ENCODE assay signal across 24 cellular contexts in the genomic region with DNA sequence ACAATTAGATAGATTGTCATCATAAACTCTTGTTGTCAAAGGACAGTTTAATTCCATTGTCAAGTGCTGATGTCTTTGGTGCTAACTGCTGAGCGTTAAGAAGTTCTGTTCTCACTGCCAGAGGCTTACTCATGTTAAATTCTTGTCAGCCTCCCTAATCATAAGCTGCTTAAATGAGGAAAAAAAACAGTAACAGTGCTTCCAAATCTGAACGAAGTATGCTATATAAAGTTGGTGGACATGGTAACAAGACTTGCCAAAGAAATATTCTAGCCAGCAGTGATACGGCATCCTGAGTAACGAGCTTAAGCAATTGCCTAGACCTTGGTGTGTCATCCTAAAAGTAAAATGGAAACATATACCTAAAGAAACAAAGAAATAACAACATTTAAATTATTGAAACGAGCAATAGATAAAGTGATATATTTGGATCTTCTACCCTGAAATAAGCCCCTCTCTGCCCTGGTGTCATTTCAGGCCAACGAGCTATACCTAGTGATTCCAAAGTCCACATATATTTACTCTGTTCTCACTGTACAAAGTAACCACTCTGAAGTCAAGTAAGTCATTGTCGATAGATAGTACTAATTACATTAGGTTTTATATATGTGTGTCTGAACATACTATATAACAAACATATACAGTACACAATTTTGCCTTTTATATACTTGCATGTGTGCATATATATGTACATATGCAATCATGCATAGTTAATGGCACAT.
DNase-seq lines count a peak whose midpoint lies in the region; ATAC-seq, FAIRE-seq and TF ChIP-seq lines count a peak whose summit lies in the region.
"Had no signal": no experiment of that assay in that cellular context is flagged by ENCODE, and none has a peak within 500 bp of the region (broad histone marks: within the 10 kb centered on the region; RNA-seq: fewer than 3 reads in every experiment).

No MANE protein-coding gene starts in this region.

- no peaks in the 10 kb centered on the region for H3K27me3 ChIP-seq in HepG2 (ENCODE audit: control insufficient read depth in 1 of 2, insufficient read depth in 2 of 2, low read length in 2 of 2)
- no peaks in the 10 kb centered on the region for H3K27me3 ChIP-seq in right lobe of liver
- H3K27me3 ChIP-seq: BE2C; BLaER1 treated with 17β-estradiol and CSF1 and Interleukin-3, amounts not matched to agents 10 nM and 100 nM had no signal

- TF ChIP-seq POLR2A in HepG2 (IDR thresholded peaks at IDR 0.05; ENCODE audit: insufficient read depth in 1 of 2, low read depth in 2 of 2, low read length in 2 of 2) (no peak), right lobe of liver (IDR thresholded peaks at IDR 0.05) (no peak)

- TF ChIP-seq RAD21 in HepG2 (CRISPR knock-in tag; IDR thresholded peaks at IDR 0.05) = no peak

- DNase-seq in HepG2 (ENCODE audit: low spot score) (no peak), right lobe of liver (no peak), fibroblast of the aortic adventitia (ENCODE audit: low read depth) (peak; percentile 88), retinal pigment epithelial cell (ENCODE audit: low read depth) (peak; percentile 96)
- no peak for DNase-seq in stimulated activated CD4-positive, alpha-beta T cell treated with anti-CD3 and anti-CD28 coated beads, Interleukin-4, amount 100 ng/mL, for 4 hours
- DNase-seq: 8988T; ACHN; AML-193; BE2C; CD4-positive, alpha-beta T cell; CD8-positive, alpha-beta memory T cell; DMS79; EL; GDM1; GM23248; H7; HCEC 1CT had no signal

- CTCF ChIA-PET in HepG2 (lab: Yijun Ruan, JAX; ENCODE audit: low intra/inter-chr PET ratio, low total read pairs) = no interaction called here

- ATAC-seq in HepG2 (peak; percentile 56; the same call in 2 of the 3 replicates), right lobe of liver (no peak), HG02759 (IDR thresholded peaks at IDR 0.05; ENCODE audit: unreplicated experiment) (no peak), HG02981 (IDR thresholded peaks at IDR 0.05; ENCODE audit: unreplicated experiment) (no peak)
- ATAC-seq: A549, GM12878 had no signal

- H3K9ac ChIP-seq in HepG2 (ENCODE audit: insufficient read depth, low read depth, low read length) = no peak overlapping the region
- H3K9ac ChIP-seq: BLaER1 treated with 17β-estradiol and CSF1 and Interleukin-3, amounts not matched to agents 10 nM and 100 nM; GM23248 had no signal

- H3K4me3 ChIP-seq in HepG2 (replicated peaks in 1 of 3; ENCODE audit: insufficient read depth in 1 of 3, low read depth in 2 of 3, low read length in 3 of 3) = no peak overlapping the region
- H3K4me3 ChIP-seq in right lobe of liver = no peak overlapping the region
- H3K4me3 ChIP-seq in fibroblast of the aortic adventitia (ENCODE audit: low read depth, low read length) = no peak overlapping the region
- no peak overlapping the region for H3K4me3 ChIP-seq in retinal pigment epithelial cell (ENCODE audit: low read length)
- H3K4me3 ChIP-seq: A549; BLaER1 treated with 17β-estradiol and CSF1 and Interleukin-3, amounts not matched to agents 10 nM and 100 nM; GM12878; GM23248 had no signal

- POLR2A ChIA-PET in HepG2 (lab: Yijun Ruan, JAX) = no interaction called here

- 19% methylated on average over 7 of the region's 7 CpGs for WGBS in HepG2 (ENCODE audit: low lambda C conversion rate)
- 44% methylated on average over 7 of the region's 7 CpGs for WGBS in right lobe of liver (ENCODE audit: insufficient coverage, low coverage, low lambda C conversion rate, missing lambda C conversion rate)

- H2AFZ ChIP-seq in HepG2 (ENCODE audit: low read length) = no peak overlapping the region
- H2AFZ ChIP-seq: GM23248 had no signal

- FAIRE-seq in HepG2 (lab: Jason Lieb, UNC) = no peak
- FAIRE-seq: A549, GM12878, GM19239, H1 had no signal

- H3K9me3 ChIP-seq in HepG2 (ENCODE audit: low read length) (peaks cover 29% of the 10 kb centered on the region), right lobe of liver (no peaks in the 10 kb centered on the region)
- H3K9me3 ChIP-seq: A549; BE2C; BLaER1 treated with 17β-estradiol and CSF1 and Interleukin-3, amounts not matched to agents 10 nM and 100 nM had no signal

- in situ Hi-C loops in HepG2 (cut with HindIII; ENCODE audit: extremely low pct_ligation_motif_present, low pct_unique_long_range_greater_than_20kb) = loop anchor here (5.0 kb wide), 1 partner anchor 864 kb away; no protein-coding TSS in a partner anchor

- no peaks in the 10 kb centered on the region for H3K36me3 ChIP-seq in HepG2 (replicated peaks in 1 of 2; ENCODE audit: control insufficient read depth in 1 of 2, insufficient read depth in 2 of 2, low read length in 2 of 2)
- no peaks in the 10 kb centered on the region for H3K36me3 ChIP-seq in right lobe of liver
- H3K36me3 ChIP-seq: BE2C; BLaER1 treated with 17β-estradiol and CSF1 and Interleukin-3, amounts not matched to agents 10 nM and 100 nM had no signal

- intact Hi-C loops in HepG2 (cut with micrococcal nuclease; ENCODE audit: unreplicated experiment) (no loop called here), right lobe of liver (cut with DNase I) (no loop called here)

- H3K27ac ChIP-seq in HepG2 (ENCODE audit: extremely low read length, insufficient read depth, low read length) (no peak overlapping the region), right lobe of liver (no peak overlapping the region)
- H3K27ac ChIP-seq: A549; BLaER1 treated with 17β-estradiol and CSF1 and Interleukin-3, amounts not matched to agents 10 nM and 100 nM; GM23248 had no signal

- no peaks in the 10 kb centered on the region for H4K20me1 ChIP-seq in HepG2 (ENCODE audit: insufficient read depth, low read length)
- H4K20me1 ChIP-seq: BLaER1 treated with 17β-estradiol and CSF1 and Interleukin-3, amounts not matched to agents 10 nM and 100 nM had no signal

- H3K4me2 ChIP-seq in HepG2 (ENCODE audit: low read depth, low read length) = no peak overlapping the region
- H3K4me2 ChIP-seq: A549; BLaER1 treated with 17β-estradiol and CSF1 and Interleukin-3, amounts not matched to agents 10 nM and 100 nM had no signal

- peaks cover 10% of the 10 kb centered on the region for H3K4me1 ChIP-seq in HepG2 (ENCODE audit: insufficient read depth, low read length)
- H3K4me1 ChIP-seq in right lobe of liver = no peaks in the 10 kb centered on the region
- H3K4me1 ChIP-seq: A549; BE2C; BLaER1 treated with 17β-estradiol and CSF1 and Interleukin-3, amounts not matched to agents 10 nM and 100 nM had no signal

- TF ChIP-seq CTCF in HepG2 (CRISPR knock-in tag; IDR thresholded peaks at IDR 0.05) = no peak
- no peak for TF ChIP-seq CTCF in right lobe of liver (IDR thresholded peaks at IDR 0.05)
- no peak for TF ChIP-seq CTCF in fibroblast of the aortic adventitia (IDR thresholded peaks at IDR 0.05; ENCODE audit: insufficient read depth, low read length)
- TF ChIP-seq CTCF in retinal pigment epithelial cell (conservative IDR thresholded peaks at IDR 0.05; ENCODE audit: low read depth, low read length) = no peak

- no peaks in the 10 kb centered on the region for H3K79me2 ChIP-seq in HepG2 (ENCODE audit: insufficient read depth, low read length)

- no TSS peak for BruUV-seq in HepG2 (replicated peaks; lab: Mats Ljungman, UMichigan)

- TF ChIP-seq EP300 in HepG2 (IDR thresholded peaks at IDR 0.05; ENCODE audit: low read depth in 2 of 2, low read length in 2 of 2) (no peak), HepG2 (CRISPR knock-in tag; IDR thresholded peaks at IDR 0.05; ENCODE audit: borderline replicate concordance) (no peak)

TF ChIP-seq in HepG2, 621 proteins besides CTCF, POLR2A, EP300 and RAD21:
- peak; percentile 40; the same call in 1 of the 2 replicates for TF ChIP-seq THRA (CRISPR knock-in tag; IDR thresholded peaks at IDR 0.05; ENCODE audit: borderline replicate concordance)
- TF ChIP-seq ZNF552 (CRISPR knock-in tag; IDR thresholded peaks at IDR 0.05; ENCODE audit: borderline replicate concordance) = no peak
- no peak for TF ChIP-seq ZNF790 (CRISPR knock-in tag; IDR thresholded peaks at IDR 0.05; ENCODE audit: borderline replicate concordance)
- TF ChIP-seq NR2F2 (IDR thresholded peaks at IDR 0.05; ENCODE audit: borderline replicate concordance, low read depth) = no peak
- TF ChIP-seq, protein P1, sequence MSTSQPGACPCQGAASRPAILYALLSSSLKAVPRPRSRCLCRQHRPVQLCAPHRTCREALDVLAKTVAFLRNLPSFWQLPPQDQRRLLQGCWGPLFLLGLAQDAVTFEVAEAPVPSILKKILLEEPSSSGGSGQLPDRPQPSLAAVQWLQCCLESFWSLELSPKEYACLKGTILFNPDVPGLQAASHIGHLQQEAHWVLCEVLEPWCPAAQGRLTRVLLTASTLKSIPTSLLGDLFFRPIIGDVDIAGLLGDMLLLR (CRISPR knock-in tag; IDR thresholded peaks at IDR 0.05) = no peak
- 0 out of 2 replicates have a peak, but pooled peaks have one; percentile 10 for TF ChIP-seq RXRB (CRISPR knock-in tag; IDR thresholded peaks at IDR 0.05; ENCODE audit: borderline replicate concordance)
- TF ChIP-seq YY1 (IDR thresholded peaks at IDR 0.05; ENCODE audit: insufficient read depth, insufficient replicate concordance, low read depth, low read length) = no peak
- no peak for TF ChIP-seq ZNF3 (CRISPR knock-in tag; IDR thresholded peaks at IDR 0.05)

Comparison
In these comparisons a context has a peak if more than half of its experiments do, and no peak if none do; other contexts are left out.
1. DNase-seq: peak in fibroblast of the aortic adventitia (single experiment) and retinal pigment epithelial cell (single experiment); none in HepG2 (single experiment), right lobe of liver (0 of 3) and stimulated activated CD4-positive, alpha-beta T cell treated with anti-CD3 and anti-CD28 coated beads, Interleukin-4, amount 100 ng/mL, for 4 hours (0 of 2).